8 cellular contexts compared by ENCODE assay signal in the genomic region with DNA sequence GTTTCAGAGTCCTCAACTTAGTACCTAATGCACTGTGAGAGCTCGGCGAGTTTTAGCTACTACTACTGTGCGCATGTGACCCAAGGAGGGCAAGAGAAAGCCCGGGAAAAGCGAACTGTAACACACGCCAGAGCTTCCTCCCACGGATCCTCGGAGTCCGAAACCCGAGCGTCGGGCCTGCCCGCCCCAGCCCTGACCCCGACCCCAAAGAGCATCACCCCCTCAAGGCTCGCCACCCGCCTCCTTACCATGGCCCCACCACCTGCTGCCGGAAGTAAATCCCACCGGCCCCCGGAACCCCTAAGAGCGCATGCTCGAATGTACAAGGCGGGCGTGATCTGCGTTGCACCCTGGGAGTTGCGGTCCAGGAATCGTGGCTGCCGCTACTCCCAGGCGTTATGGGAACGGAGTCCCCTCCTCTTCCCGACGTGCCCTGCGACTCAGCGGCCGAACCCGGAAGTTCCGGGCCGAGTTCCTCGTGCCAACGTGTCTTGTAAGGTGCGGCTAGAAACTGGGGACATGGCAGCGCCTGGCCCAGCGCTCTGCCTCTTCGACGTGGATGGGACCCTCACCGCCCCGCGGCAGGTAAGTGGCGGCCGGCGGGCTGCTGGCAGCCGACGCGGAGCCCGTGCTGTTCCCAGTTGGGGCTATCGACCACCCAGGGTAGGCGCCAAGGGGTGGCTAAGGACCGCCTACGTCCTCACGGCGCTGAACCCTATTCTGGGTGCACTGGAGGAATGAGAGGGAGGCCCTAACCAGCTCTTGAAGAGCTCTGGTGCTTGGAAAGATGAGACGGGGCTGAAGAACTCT. TPM values are rescaled to one million over a fixed set of nuclear protein-coding genes. Genes with fewer than 3 reads are reported as not detected.
DNase-seq lines count a peak whose midpoint lies in the region; ATAC-seq, FAIRE-seq and TF ChIP-seq lines count a peak whose summit lies in the region.

A gene (plus strand): TSS at position 476 of the 810 bp plus-strand sequence. CDS start 44 bp downstream, at position 520.
A gene with protein sequence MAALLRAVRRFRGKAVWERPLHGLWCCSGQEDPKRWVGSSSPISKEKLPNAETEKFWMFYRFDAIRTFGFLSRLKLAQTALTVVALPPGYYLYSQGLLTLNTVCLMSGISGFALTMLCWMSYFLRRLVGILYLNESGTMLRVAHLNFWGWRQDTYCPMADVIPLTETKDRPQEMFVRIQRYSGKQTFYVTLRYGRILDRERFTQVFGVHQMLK (minus strand): TSS at position 276 of the 810 bp plus-strand sequence. CDS start 25 bp downstream, at position 251.

- no peaks in the 10 kb centered on the region for H3K9me3 ChIP-seq in BE2C

- no peaks in the 10 kb centered on the region for H3K27me3 Mint-ChIP-seq in chondrocyte (ENCODE audit: low read depth)

- H3K4me3 ChIP-seq in BE2C (ENCODE audit: low read depth, low read length): peak within 1 kb of the TSS; percentile 99
- H3K4me3 ChIP-seq in kidney epithelial cell (ENCODE audit: low read depth, low read length): peak within 1 kb of the TSS; percentile 90

- no peaks in the 10 kb centered on the region for H3K9me3 Mint-ChIP-seq in chondrocyte (ENCODE audit: low read depth)

- peaks cover 44% of the 10 kb centered on the region for H3K4me1 Mint-ChIP-seq in chondrocyte (ENCODE audit: low read depth)

- peak; percentile 96 for DNase-seq in BE2C
- DNase-seq in GM19239 (ENCODE audit: insufficient read length, low spot score): peak; percentile 95
- DNase-seq in NCI-H510A treated with DMSO at 0.1 percent for 48 hours (lab: John Stamatoyannopoulos, UW): peak; percentile 78
- DNase-seq in activated CD4-positive, alpha-beta T cell treated with anti-CD3 and anti-CD28 coated beads for 24 hours (ENCODE audit: low read depth in 2 of 2): peak; percentile 87 to 89
- DNase-seq in chondrocyte (ENCODE audit: low spot score): peak; percentile 99
- peak; percentile 91 for DNase-seq in kidney epithelial cell (ENCODE audit: low read depth)
- peak; percentile 97 for DNase-seq in stimulated activated CD4-positive, alpha-beta T cell treated with anti-CD3 and anti-CD28 coated beads, Interleukin-15, amount 100 ng/mL, for 24 hours

- peak; percentile 96 for FAIRE-seq in GM19239 (lab: Jason Lieb, UNC)

- peak within 1 kb of the TSS; percentile 93 for H3K27ac Mint-ChIP-seq in chondrocyte (ENCODE audit: unreplicated experiment)

- peak; percentile 94 for ATAC-seq in HG03442 (IDR thresholded peaks at IDR 0.05; ENCODE audit: unreplicated experiment)

- peak within 1 kb of the TSS; percentile 95 for H3K4me3 Mint-ChIP-seq in chondrocyte (ENCODE audit: unreplicated experiment)

- TF ChIP-seq CTCF in BE2C (IDR thresholded peaks at IDR 0.05; ENCODE audit: low read depth, low read length): no peak
- TF ChIP-seq CTCF in chondrocyte (IDR thresholded peaks at IDR 0.05): no peak
- TF ChIP-seq CTCF in kidney epithelial cell (IDR thresholded peaks at IDR 0.05; ENCODE audit: insufficient read depth, low read length, poor library complexity, severe bottlenecking): no peak

- H3K27me3 ChIP-seq in BE2C (no peaks in the 10 kb centered on the region), kidney epithelial cell (ENCODE audit: control insufficient read depth, insufficient read depth, low read length) (no peaks in the 10 kb centered on the region)

- H3K36me3 Mint-ChIP-seq in chondrocyte (ENCODE audit: low read depth): peaks cover 8% of the 10 kb centered on the region

- no peaks in the 10 kb centered on the region for H3K4me1 ChIP-seq in BE2C

- H3K36me3 ChIP-seq in BE2C (peaks cover 20% of the 10 kb centered on the region), kidney epithelial cell (ENCODE audit: control insufficient read depth, insufficient read depth, low read length) (no peaks in the 10 kb centered on the region)

RNA-seq across cellular contexts. Expression of the first gene that starts in this region (rescaled TPM):
- polyA plus RNA-seq in BE2C (2012; ENCODE audit: insufficient read depth, insufficient read length, low read depth): 62.2 TPM
- 47.6 to 62.1 TPM (median 47.9 TPM) in 3 replicates for total RNA-seq in chondrocyte
- 29.9 and 31.1 TPM in 2 replicates for total RNA-seq in kidney epithelial cell

RNA-seq across cellular contexts. Expression of the second gene that starts in this region (rescaled TPM):
- polyA plus RNA-seq in BE2C (2012; ENCODE audit: insufficient read depth, insufficient read length, low read depth): 23.5 TPM
- 8.4 to 10.7 TPM (median 9.6 TPM) in 3 replicates for total RNA-seq in chondrocyte
- 9.4 and 10.9 TPM in 2 replicates for total RNA-seq in kidney epithelial cell

Comparison
In these comparisons a context has a peak if more than half of its experiments do, and no peak if none do; other contexts are left out.
1. Peak in every context shown above with its lines: DNase-seq, ATAC-seq and H3K4me3 ChIP-seq.